19 cellular contexts compared by ENCODE assay signal in the genomic region with DNA sequence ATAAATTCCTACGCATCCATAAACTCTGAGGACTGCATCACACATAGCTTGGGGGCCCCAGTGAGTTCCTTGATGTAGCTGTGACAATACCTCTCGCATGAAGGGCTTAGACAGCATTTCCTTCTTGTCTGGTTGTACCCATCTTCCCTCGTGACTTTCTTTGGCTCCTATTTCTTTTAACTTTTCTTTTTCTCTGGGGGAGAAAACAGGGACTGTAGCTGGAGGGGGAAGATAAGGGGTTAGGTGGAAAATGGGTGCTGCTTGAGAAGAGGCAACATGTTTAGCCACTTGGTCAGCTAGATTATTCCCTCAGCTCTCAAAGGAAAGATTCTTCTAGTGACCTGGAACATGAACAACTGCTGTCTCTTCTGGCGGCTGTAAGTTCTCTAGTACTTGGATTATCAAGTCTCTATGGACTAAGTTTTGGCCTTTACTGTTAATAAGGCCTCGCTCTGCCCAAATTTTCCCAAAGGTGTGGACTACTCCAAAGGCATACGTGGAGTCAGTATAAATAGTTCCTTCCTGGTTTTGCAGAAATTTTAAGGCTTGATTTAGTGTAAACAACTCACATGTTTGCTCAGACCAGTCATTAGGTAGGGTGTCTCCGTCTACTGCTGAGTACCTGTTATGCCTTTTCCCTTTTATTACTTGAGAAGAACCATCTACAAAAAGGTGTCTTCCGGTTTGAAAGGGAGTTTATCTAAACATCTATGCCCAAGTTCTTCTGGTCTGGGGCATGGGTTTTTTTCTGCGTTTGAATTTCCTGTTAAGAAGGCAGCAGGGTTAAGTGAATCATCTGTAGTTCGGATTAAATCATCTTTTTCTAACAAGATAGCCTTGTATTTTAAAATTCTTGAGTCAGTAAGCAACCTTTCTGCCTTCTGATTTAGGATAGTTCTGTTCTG. TPM values are rescaled to one million over a fixed set of nuclear protein-coding genes. Genes with fewer than 3 reads are reported as not detected.
A peak's percentile ranks its signal among the peaks of the same experiment; 100 is the strongest.
DNase-seq lines count a peak whose midpoint lies in the region; ATAC-seq and TF ChIP-seq lines count a peak whose summit lies in the region.
"Had no signal": no experiment of that assay in that cellular context is flagged by ENCODE, and none has a peak within 500 bp of the region (broad histone marks: within the 10 kb centered on the region; RNA-seq: fewer than 3 reads in every experiment).

No MANE protein-coding gene starts in this region.

- no peak overlapping the region for H3K23ac ChIP-seq in H9 (ENCODE audit: insufficient read length, low read depth, low read length)

- ATAC-seq in activated T-cell treated with anti-CD3 and anti-CD28 coated beads, Interleukin-2, amount 50 U/mL, for 72 hours (replicated peaks in 1 of 2) = peak; percentile 84 to 87
- ATAC-seq in stimulated activated naive CD8-positive, alpha-beta T cell treated with anti-CD3 and anti-CD28 coated beads, Interleukin-15, amount 100 ng/mL, for 72 hours = peak; percentile 37
- ATAC-seq in HG03039 (IDR thresholded peaks at IDR 0.05; ENCODE audit: unreplicated experiment) = no peak
- ATAC-seq: body of pancreas, GM12878 had no signal

- no peaks in the 10 kb centered on the region for H3K79me2 ChIP-seq in H9 (ENCODE audit: insufficient read depth, low read length)

- peak; percentile 11 to 20 for DNase-seq in activated T-cell treated with anti-CD3 and anti-CD28 coated beads, Interleukin-2, amount 50 U/mL, for 72 hours
- DNase-seq in activated T-cell treated with anti-CD3 and anti-CD28 coated beads, Interleukin-2, amount 50 U/mL, for 1 hour = no peak
- no peak for DNase-seq in effector memory CD4-positive, alpha-beta T cell
- no peak for DNase-seq in stimulated activated naive CD8-positive, alpha-beta T cell treated with anti-CD3 and anti-CD28 coated beads, Interleukin-15, amount 100 ng/mL, for 72 hours
- no peak for DNase-seq in HT-29 (ENCODE audit: low spot score)
- DNase-seq in H9 = no peak
- DNase-seq: activated B cell treated with CpG ODN at 0.5 μM for 24 hours, body of pancreas, Caco-2, esophagus squamous epithelium, kidney glomerular epithelial cell, NCI-H1417 treated with DMSO at 0.1 percent for 48 hours, retina had no signal

- peak overlapping the region; percentile 76 to 86 for H3K4me3 Mint-ChIP-seq in activated T-cell treated with anti-CD3 and anti-CD28 coated beads, Interleukin-2, amount 50 U/mL, for 72 hours
- no peak overlapping the region for H3K4me3 Mint-ChIP-seq in stimulated activated naive CD8-positive, alpha-beta T cell treated with anti-CD3 and anti-CD28 coated beads, Interleukin-15, amount 100 ng/mL, for 72 hours
- no peak overlapping the region for H3K4me3 Mint-ChIP-seq in H9
- H3K4me3 Mint-ChIP-seq: activated B cell treated with CpG ODN at 0.5 μM for 24 hours, mesothelial cell of epicardium had no signal

- no peaks in the 10 kb centered on the region for H3K23me2 ChIP-seq in H9 (ENCODE audit: insufficient read length, low read depth, low read length, poor library complexity, severe bottlenecking)

- H2AFZ ChIP-seq in H9 (ENCODE audit: low read length) = no peak overlapping the region

- H2BK20ac ChIP-seq in H9 (ENCODE audit: low read depth, low read length, poor library complexity, severe bottlenecking) = no peak overlapping the region

- H3K27me3 Mint-ChIP-seq in activated T-cell treated with anti-CD3 and anti-CD28 coated beads, Interleukin-2, amount 50 U/mL, for 72 hours (ENCODE audit: low read depth) = peaks cover 12% of the 10 kb centered on the region
- peaks cover 9% of the 10 kb centered on the region for H3K27me3 Mint-ChIP-seq in stimulated activated naive CD8-positive, alpha-beta T cell treated with anti-CD3 and anti-CD28 coated beads, Interleukin-15, amount 100 ng/mL, for 72 hours
- peaks cover 3% of the 10 kb centered on the region for H3K27me3 Mint-ChIP-seq in H9 (ENCODE audit: low read depth)

- no peak overlapping the region for H3K4ac ChIP-seq in H9 (ENCODE audit: low read depth, low read length)

- H3K4me1 ChIP-seq in effector memory CD4-positive, alpha-beta T cell (ENCODE audit: control insufficient read depth, insufficient read depth, low read length, poor library complexity, severe bottlenecking) = no peaks in the 10 kb centered on the region
- H3K4me1 ChIP-seq in H9 (ENCODE audit: insufficient read depth, low read length) = no peaks in the 10 kb centered on the region
- H3K4me1 ChIP-seq: body of pancreas, Caco-2 had no signal

- no peak overlapping the region for H3K18ac ChIP-seq in H9 (ENCODE audit: insufficient read length, low read depth, low read length)

- H3K9ac ChIP-seq in H9 (ENCODE audit: extremely low read depth, insufficient read length, low read length) = no peak overlapping the region

- no peaks in the 10 kb centered on the region for H3K9me3 ChIP-seq in effector memory CD4-positive, alpha-beta T cell (ENCODE audit: control insufficient read depth, low read length)
- no peaks in the 10 kb centered on the region for H3K9me3 ChIP-seq in H9 (ENCODE audit: control insufficient read depth, low read depth, low read length)
- H3K9me3 ChIP-seq: body of pancreas, Caco-2 had no signal

- no peak overlapping the region for H3K4me3 ChIP-seq in effector memory CD4-positive, alpha-beta T cell (ENCODE audit: insufficient read depth, low read depth, low read length, poor library complexity, severe bottlenecking)
- H3K4me3 ChIP-seq: body of pancreas, esophagus squamous epithelium, GM12878 had no signal

- H3K14ac ChIP-seq in H9 (ENCODE audit: insufficient read depth, low read length) = no peak overlapping the region

- H2BK5ac ChIP-seq in H9 (ENCODE audit: insufficient read length, low read length) = no peak overlapping the region

- no peak overlapping the region for H2BK15ac ChIP-seq in H9 (ENCODE audit: low read depth, low read length)

- H3T11ph ChIP-seq in H9 (ENCODE audit: low read length) = no peak overlapping the region

- H3K79me1 ChIP-seq in H9 (ENCODE audit: insufficient read depth, low read depth, low read length, poor library complexity, severe bottlenecking) = no peaks in the 10 kb centered on the region

- no peak overlapping the region for H4K5ac ChIP-seq in H9 (ENCODE audit: insufficient read length, low read depth, low read length)

- H4K20me1 ChIP-seq in H9 (ENCODE audit: control insufficient read depth, insufficient read depth, insufficient read length) = no peaks in the 10 kb centered on the region

- H2BK120ac ChIP-seq in H9 (ENCODE audit: low read depth, low read length, poor library complexity, severe bottlenecking) = no peak overlapping the region

- no peak overlapping the region for H3K56ac ChIP-seq in H9 (ENCODE audit: insufficient read length, low read depth, low read length)

- H3K4me1 Mint-ChIP-seq in activated T-cell treated with anti-CD3 and anti-CD28 coated beads, Interleukin-2, amount 50 U/mL, for 72 hours (ENCODE audit: low read depth) = peaks cover 39% of the 10 kb centered on the region
- H3K4me1 Mint-ChIP-seq in stimulated activated naive CD8-positive, alpha-beta T cell treated with anti-CD3 and anti-CD28 coated beads, Interleukin-15, amount 100 ng/mL, for 72 hours = peaks cover 6% of the 10 kb centered on the region
- no peaks in the 10 kb centered on the region for H3K4me1 Mint-ChIP-seq in H9
- H3K4me1 Mint-ChIP-seq: activated B cell treated with CpG ODN at 0.5 μM for 24 hours had no signal

- TF ChIP-seq CTCF in VCaP (conservative IDR thresholded peaks at IDR 0.05) (no peak), H9 (conservative IDR thresholded peaks at IDR 0.05) (no peak)

- H4K8ac ChIP-seq in H9 (replicated peaks; ENCODE audit: insufficient read length, low read depth, low read length) = no peak overlapping the region

- no peaks in the 10 kb centered on the region for H3K27me3 ChIP-seq in effector memory CD4-positive, alpha-beta T cell (replicated peaks; ENCODE audit: control insufficient read depth, insufficient read depth, low read length, poor library complexity, severe bottlenecking)
- no peaks in the 10 kb centered on the region for H3K27me3 ChIP-seq in H9 (ENCODE audit: insufficient read depth, low read length)
- H3K27me3 ChIP-seq: body of pancreas, esophagus squamous epithelium had no signal

- peaks cover 2% of the 10 kb centered on the region in 2 donors for H3K9me3 Mint-ChIP-seq in activated T-cell treated with anti-CD3 and anti-CD28 coated beads, Interleukin-2, amount 50 U/mL, for 72 hours
- no peaks in the 10 kb centered on the region for H3K9me3 Mint-ChIP-seq in stimulated activated naive CD8-positive, alpha-beta T cell treated with anti-CD3 and anti-CD28 coated beads, Interleukin-15, amount 100 ng/mL, for 72 hours
- H3K9me3 Mint-ChIP-seq in H9 = no peaks in the 10 kb centered on the region
- H3K9me3 Mint-ChIP-seq: activated B cell treated with CpG ODN at 0.5 μM for 24 hours had no signal

- peak overlapping the region; percentile 94 for H3K27ac Mint-ChIP-seq in activated T-cell treated with anti-CD3 and anti-CD28 coated beads, Interleukin-2, amount 50 U/mL, for 72 hours
- H3K27ac Mint-ChIP-seq in stimulated activated naive CD8-positive, alpha-beta T cell treated with anti-CD3 and anti-CD28 coated beads, Interleukin-15, amount 100 ng/mL, for 72 hours = peak overlapping the region; percentile 29 to 74
- H3K27ac Mint-ChIP-seq in H9 = no peak overlapping the region
- H3K27ac Mint-ChIP-seq: activated B cell treated with CpG ODN at 0.5 μM for 24 hours, mesothelial cell of epicardium had no signal

- H3K4me2 ChIP-seq in H9 (ENCODE audit: insufficient read depth, insufficient read length, low read length) = no peak overlapping the region

- no peak overlapping the region for H2AK5ac ChIP-seq in H9 (ENCODE audit: insufficient read length, low read length)

- H3K27ac ChIP-seq in VCaP (peak overlapping the region; percentile 16; the same call in 1 of the 2 replicates), H9 (ENCODE audit: insufficient read length, low read depth, low read length) (no peak overlapping the region)
- H3K27ac ChIP-seq in effector memory CD4-positive, alpha-beta T cell (ENCODE audit: insufficient read depth, low read length, poor library complexity, severe bottlenecking) = peak overlapping the region; percentile 34
- H3K27ac ChIP-seq: body of pancreas, HL-60, RWPE1 had no signal

- H3K36me3 Mint-ChIP-seq in activated T-cell treated with anti-CD3 and anti-CD28 coated beads, Interleukin-2, amount 50 U/mL, for 72 hours (ENCODE audit: insufficient read depth in 2 of 2) = peaks cover 2 to 31% of the 10 kb centered on the region in 2 donors
- no peaks in the 10 kb centered on the region for H3K36me3 Mint-ChIP-seq in H9 (ENCODE audit: insufficient read depth in 1 of 3, low read depth in 3 of 3)
- H3K36me3 Mint-ChIP-seq: mesothelial cell of epicardium had no signal

- no peaks in the 10 kb centered on the region for H3K36me3 ChIP-seq in effector memory CD4-positive, alpha-beta T cell (ENCODE audit: control insufficient read depth, insufficient read depth, low read length)
- H3K36me3 ChIP-seq: esophagus squamous epithelium had no signal

- H2BK12ac ChIP-seq in H9 (ENCODE audit: insufficient read length, low read depth, low read length) = no peak overlapping the region

- no CpG with 5 or more reads among the region's 10 CpGs for WGBS in H9 (ENCODE audit: extremely low coverage, insufficient read length, low lambda C conversion rate)

- no peak overlapping the region for H4K91ac ChIP-seq in H9 (ENCODE audit: insufficient read length, low read depth, low read length)

RNA-seq across cellular contexts. Expression of a gene that starts 21.0 kb away (rescaled TPM):
- total RNA-seq in activated T-cell treated with anti-CD3 and anti-CD28 coated beads, Interleukin-2, amount 50 U/mL, for 72 hours = 10 to 100 TPM; 29.7 to 38.2 TPM
- 11.4 and 17.4 TPM in 2 replicates for total RNA-seq in HT-29 (2014; rRNA removed; shearing (Covaris generic))
- total RNA-seq in H9 (2021) = 17.9 and 22.1 TPM in 2 replicates

Comparison
In these comparisons a context has a peak if more than half of its experiments do, and no peak if none do; other contexts are left out.
1. DNase-seq: peak in activated T-cell treated with anti-CD3 and anti-CD28 coated beads, Interleukin-2, amount 50 U/mL, for 72 hours (2 of 2); none in activated T-cell treated with anti-CD3 and anti-CD28 coated beads, Interleukin-2, amount 50 U/mL, for 1 hour (single experiment), effector memory CD4-positive, alpha-beta T cell (0 of 3), stimulated activated naive CD8-positive, alpha-beta T cell treated with anti-CD3 and anti-CD28 coated beads, Interleukin-15, amount 100 ng/mL, for 72 hours (0 of 2), HT-29 (single experiment) and H9 (single experiment).
2. H3K27ac Mint-ChIP-seq: peak in activated T-cell treated with anti-CD3 and anti-CD28 coated beads, Interleukin-2, amount 50 U/mL, for 72 hours (single experiment) and stimulated activated naive CD8-positive, alpha-beta T cell treated with anti-CD3 and anti-CD28 coated beads, Interleukin-15, amount 100 ng/mL, for 72 hours (2 of 2); none in H9 (0 of 3).
3. H3K4me3 Mint-ChIP-seq: peak in activated T-cell treated with anti-CD3 and anti-CD28 coated beads, Interleukin-2, amount 50 U/mL, for 72 hours (2 of 2); none in stimulated activated naive CD8-positive, alpha-beta T cell treated with anti-CD3 and anti-CD28 coated beads, Interleukin-15, amount 100 ng/mL, for 72 hours (0 of 2) and H9 (0 of 2).